8 cellular contexts compared by ENCODE assay signal in genomic region chr12:52004042-52004648, GRCh38. TPM values are rescaled to one million over a fixed set of nuclear protein-coding genes. Genes with fewer than 3 reads are reported as not detected.
DNase-seq lines count a peak whose midpoint lies in the region; ATAC-seq and TF ChIP-seq lines count a peak whose summit lies in the region.

No MANE protein-coding gene starts in this region.

- DNase-seq in CD8-positive, alpha-beta T cell = no peak
- peak; percentile 61 for DNase-seq in HPDE6-E6E7 (ENCODE audit: extremely low spot score)
- DNase-seq in SHP77 (lab: John Stamatoyannopoulos, UW) = peak; percentile 70
- DNase-seq in fibroblast of the conjunctiva (ENCODE audit: low read depth) = peak; percentile 22
- peak; percentile 60 to 95 (median 79) for DNase-seq in posterior cingulate gyrus
- no peak for DNase-seq in activated CD4-positive, CD25-positive, alpha-beta regulatory T cell treated with anti-CD3 and anti-CD28 coated beads, Interleukin-2, amount 50 U/mL, for 72 hours
- no peak for DNase-seq in KG1 (lab: John Stamatoyannopoulos, UW)

- H3K27me3 ChIP-seq in CD8-positive, alpha-beta T cell (ENCODE audit: insufficient read depth, low read length) = no peaks in the 10 kb centered on the region

- no peak for ATAC-seq in CD8-positive, alpha-beta T cell
- no peak for ATAC-seq in GM19023 (IDR thresholded peaks at IDR 0.05; ENCODE audit: unreplicated experiment)

- peaks cover 2% of the 10 kb centered on the region for H3K36me3 Mint-ChIP-seq in CD8-positive, alpha-beta T cell

- TF ChIP-seq CTCF in CD8-positive, alpha-beta T cell (IDR thresholded peaks at IDR 0.05) = peak; percentile 34

- no peak overlapping the region for H3K27ac ChIP-seq in CD8-positive, alpha-beta T cell (ENCODE audit: low read depth, low read length)

- POLR2A ChIA-PET in CD8-positive, alpha-beta T cell (lab: Charles Lee) = interaction anchor here (8.3 kb wide), 1 partner anchor 19 kb away, joined by 92 read pairs; no protein-coding TSS in a partner anchor

- no peaks in the 10 kb centered on the region for H3K27me3 Mint-ChIP-seq in CD8-positive, alpha-beta T cell (ENCODE audit: low read depth)

- CTCF ChIA-PET in CD8-positive, alpha-beta T cell (lab: Charles Lee) = interaction anchor here (0.8 to 55.1 kb wide), 9 partner anchors 3 to 119 kb away, joined by 3 to 1615 read pairs (median 4); partner anchors contain the start of genes ATG101 and TAMALIN

- peaks cover 20% of the 10 kb centered on the region for H3K4me1 ChIP-seq in CD8-positive, alpha-beta T cell (ENCODE audit: insufficient read depth, low read length)

- H3K9me3 Mint-ChIP-seq in CD8-positive, alpha-beta T cell = no peaks in the 10 kb centered on the region

- H3K4me1 Mint-ChIP-seq in CD8-positive, alpha-beta T cell (ENCODE audit: low read depth) = peaks cover 18% of the 10 kb centered on the region

- no peak overlapping the region for H3K4me3 Mint-ChIP-seq in CD8-positive, alpha-beta T cell

- H3K4me3 ChIP-seq in CD8-positive, alpha-beta T cell (ENCODE audit: low read depth, low read length) = no peak overlapping the region

- H3K9me3 ChIP-seq in CD8-positive, alpha-beta T cell (ENCODE audit: low read length) = no peaks in the 10 kb centered on the region

- no peak overlapping the region for H3K27ac Mint-ChIP-seq in CD8-positive, alpha-beta T cell

- intact Hi-C loops in CD8-positive, alpha-beta T cell (cut with DNase I, micrococcal nuclease) = loop anchor here in 1 of 2 experiments (1.0 kb wide), 1 partner anchor 16 kb away; no protein-coding TSS in a partner anchor
- intact Hi-C loops in posterior cingulate gyrus (cut with DNase I) = loop anchor here (1.0 kb wide), 1 partner anchor 19 kb away; no protein-coding TSS in a partner anchor

- H3K36me3 ChIP-seq in CD8-positive, alpha-beta T cell (ENCODE audit: insufficient read depth, low read length) = no peaks in the 10 kb centered on the region

RNA-seq across cellular contexts. Expression of gene TAMALIN, which starts 2.6 kb away (rescaled TPM):
- total RNA-seq in CD8-positive, alpha-beta T cell = 100 to 1,000 TPM; 603 to 632 TPM

RNA-seq across cellular contexts. Expression of gene NR4A1, which starts 47.1 kb away (rescaled TPM):
- 10 to 100 TPM; 59.7 to 60.0 TPM for total RNA-seq in CD8-positive, alpha-beta T cell

RNA-seq across cellular contexts. Expression of gene ACVR1B, which starts 52.6 kb away (rescaled TPM):
- total RNA-seq in CD8-positive, alpha-beta T cell = 10 to 100 TPM; 12.0 to 13.7 TPM

Comparison
In these comparisons a context has a peak if more than half of its experiments do, and no peak if none do; other contexts are left out.
1. DNase-seq: peak in HPDE6-E6E7 (single experiment), SHP77 (2 of 2), fibroblast of the conjunctiva (single experiment) and posterior cingulate gyrus (10 of 10); none in CD8-positive, alpha-beta T cell (0 of 7), activated CD4-positive, CD25-positive, alpha-beta regulatory T cell treated with anti-CD3 and anti-CD28 coated beads, Interleukin-2, amount 50 U/mL, for 72 hours (single experiment) and KG1 (single experiment).